ENCODE assay signal across 35 cellular contexts in the genomic region with DNA sequence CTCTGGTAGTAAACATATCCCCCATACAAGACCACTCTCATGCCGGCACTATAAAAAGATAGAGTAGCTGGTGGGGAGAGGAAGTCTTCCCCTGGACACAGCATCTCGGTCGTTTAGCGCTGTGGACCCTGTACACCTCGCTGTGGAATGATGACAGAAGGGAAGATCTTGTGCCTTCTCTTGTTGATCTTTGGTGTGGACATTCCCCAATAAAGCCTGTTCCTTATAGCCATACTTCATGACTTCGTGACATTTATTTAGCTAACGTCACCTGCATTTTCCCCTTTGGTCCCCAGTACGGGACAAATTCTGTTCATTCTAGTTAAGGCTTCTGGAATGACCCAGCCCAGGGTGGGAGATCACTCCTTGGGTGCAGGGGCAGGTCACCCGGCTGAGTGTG. TPM values are rescaled to one million over a fixed set of nuclear protein-coding genes. Genes with fewer than 3 reads are reported as not detected.
A peak's percentile ranks its signal among the peaks of the same experiment; 100 is the strongest.
DNase-seq lines count a peak whose midpoint lies in the region; ATAC-seq, FAIRE-seq and TF ChIP-seq lines count a peak whose summit lies in the region.
"Had no signal": no experiment of that assay in that cellular context is flagged by ENCODE, and none has a peak within 500 bp of the region (broad histone marks: within the 10 kb centered on the region; RNA-seq: fewer than 3 reads in every experiment).

No MANE protein-coding gene starts in this region.

- H3K4ac ChIP-seq in mesenchymal stem cell (ENCODE audit: low read depth in 1 of 2, low read length in 2 of 2), result no peak overlapping the region

- H2BK120ac ChIP-seq in mesenchymal stem cell (ENCODE audit: low read depth, low read length), result no peak overlapping the region

- no peaks in the 10 kb centered on the region for H3F3A ChIP-seq in PC-9 (ENCODE audit: insufficient read depth, low read depth)

- no peak overlapping the region for H3K18ac ChIP-seq in mesenchymal stem cell (ENCODE audit: low read depth in 1 of 2, low read length in 2 of 2)

- H3K14ac ChIP-seq in mesenchymal stem cell (ENCODE audit: low read length in 2 of 2), result no peak overlapping the region

- no peaks in the 10 kb centered on the region for H3K79me2 ChIP-seq in PC-9 (ENCODE audit: low read depth)

- H3K23ac ChIP-seq in mesenchymal stem cell (ENCODE audit: low read length in 2 of 2), result no peak overlapping the region

- no peak overlapping the region for H2BK15ac ChIP-seq in mesenchymal stem cell (ENCODE audit: low read depth, poor library complexity, severe bottlenecking)

- no peaks in the 10 kb centered on the region for H4K20me1 ChIP-seq in PC-9 (ENCODE audit: insufficient read depth)
- H4K20me1 ChIP-seq: BLaER1; BLaER1 treated with 17β-estradiol and CSF1 and Interleukin-3, amounts not matched to agents 10 nM and 100 nM had no signal

- no peaks in the 10 kb centered on the region for H3K79me1 ChIP-seq in mesenchymal stem cell (replicated peaks; ENCODE audit: low read length, poor library complexity, severe bottlenecking)

- TF ChIP-seq POLR2A in prostate gland (IDR thresholded peaks at IDR 0.05), result no peak

- POLR2A ChIA-PET in PC-9 (lab: Charles Lee; ENCODE audit: unreplicated experiment), result no interaction called here

- H2BK5ac ChIP-seq in mesenchymal stem cell (ENCODE audit: low read depth, low read length, poor library complexity, severe bottlenecking), result no peak overlapping the region

- H3K4me1 ChIP-seq in mucosa of descending colon (ENCODE audit: low read depth), result no peaks in the 10 kb centered on the region
- H3K4me1 ChIP-seq in prostate gland (replicated peaks), result no peaks in the 10 kb centered on the region
- H3K4me1 ChIP-seq in mesenchymal stem cell (ENCODE audit: control insufficient read depth, insufficient read depth, low read depth, low read length), result no peaks in the 10 kb centered on the region
- no peaks in the 10 kb centered on the region for H3K4me1 ChIP-seq in PC-9 (replicated peaks; ENCODE audit: insufficient read depth)
- H3K4me1 ChIP-seq: A549 had no signal

- ATAC-seq in left colon (peak; percentile 91), mucosa of descending colon (peak; percentile 86), left ventricle myocardium superior (no peak)
- ATAC-seq: A549; CD8-positive, alpha-beta T cell had no signal

- H3K9ac ChIP-seq in mesenchymal stem cell (ENCODE audit: low read length), result no peak overlapping the region
- H3K9ac ChIP-seq: BLaER1; BLaER1 treated with 17β-estradiol and CSF1 and Interleukin-3, amounts not matched to agents 10 nM and 100 nM had no signal

- H2BK12ac ChIP-seq in mesenchymal stem cell (ENCODE audit: low read length in 2 of 2), result no peak overlapping the region

- H3K36me3 ChIP-seq in bronchial epithelial cell (ENCODE audit: control insufficient read depth, insufficient read depth, low read length) (no peaks in the 10 kb centered on the region), mucosa of descending colon (ENCODE audit: low read depth) (no peaks in the 10 kb centered on the region), prostate gland (no peaks in the 10 kb centered on the region), mesenchymal stem cell (ENCODE audit: control insufficient read depth in 1 of 2, insufficient read depth in 2 of 2, low read depth in 1 of 2, low read length in 2 of 2) (no peaks in the 10 kb centered on the region), PC-9 (ENCODE audit: low read depth) (no peaks in the 10 kb centered on the region)
- H3K36me3 ChIP-seq: BE2C; BLaER1; BLaER1 treated with 17β-estradiol and CSF1 and Interleukin-3, amounts not matched to agents 10 nM and 100 nM had no signal

- no peak overlapping the region for H2AK5ac ChIP-seq in mesenchymal stem cell (ENCODE audit: low read length, severe bottlenecking)

- H3K27ac ChIP-seq in prostate gland (peak overlapping the region in 1 of 2 donors; percentile 76), mesenchymal stem cell (ENCODE audit: low read length, poor library complexity, severe bottlenecking) (no peak overlapping the region), PC-9 (no peak overlapping the region)
- H3K27ac ChIP-seq: 22Rv1; A549; BLaER1; BLaER1 treated with 17β-estradiol and CSF1 and Interleukin-3, amounts not matched to agents 10 nM and 100 nM; C4-2B had no signal

- H3K9me2 ChIP-seq in PC-9 (ENCODE audit: insufficient read depth), result no peaks in the 10 kb centered on the region

- DNase-seq in bronchial epithelial cell (ENCODE audit: low read depth) (no peak), left colon (peak in 1 of 2 donors; percentile 20), mucosa of descending colon (no peak), prostate gland (ENCODE audit: low spot score) (peak; percentile 36), SK-N-DZ (ENCODE audit: low spot score) (no peak), mesenchymal stem cell (no peak), PC-9 (no peak), left ventricle myocardium superior (no peak)
- DNase-seq: 8988T; ACHN; AML-193; BE2C; C1 segment of cervical spinal cord; Caco-2; Calu3; CD4-positive, alpha-beta memory T cell; CD4-positive, alpha-beta T cell; CD4-positive, CD25-positive, alpha-beta regulatory T cell; CD8-positive, alpha-beta memory T cell; CD8-positive, alpha-beta T cell; COR-L47; DMS 273 treated with DMSO at 0.1 percent for 48 hours; DMS153; DMS53; DMS79; DMS79 treated with DMSO at 0.1 percent for 48 hours; DND-41; EL had no signal

- 77% methylated on average over 9 of the region's 9 CpGs for WGBS in prostate gland
- 96% methylated on average over 9 of the region's 9 CpGs for WGBS in mesenchymal stem cell

- peak; percentile 23 for FAIRE-seq in bronchial epithelial cell (lab: Jason Lieb, UNC)
- FAIRE-seq: A204.1, A549, D721Med had no signal

- CTCF ChIA-PET in PC-9 (lab: Charles Lee), result no interaction called here

- H3K4me2 ChIP-seq in mesenchymal stem cell (ENCODE audit: low read length, poor library complexity, severe bottlenecking) (no peak overlapping the region), PC-9 (no peak overlapping the region)
- H3K4me2 ChIP-seq: A549; BLaER1; BLaER1 treated with 17β-estradiol and CSF1 and Interleukin-3, amounts not matched to agents 10 nM and 100 nM had no signal

- TF ChIP-seq CTCF in bronchial epithelial cell (IDR thresholded peaks at IDR 0.05; ENCODE audit: insufficient read depth, low read length, severe bottlenecking), result no peak
- TF ChIP-seq CTCF in mucosa of descending colon (IDR thresholded peaks at IDR 0.05), result no peak
- no peak for TF ChIP-seq CTCF in prostate gland (IDR thresholded peaks at IDR 0.05)
- TF ChIP-seq CTCF in PC-9 (conservative IDR thresholded peaks at IDR 0.05), result no peak

- H3K27me3 ChIP-seq in bronchial epithelial cell (ENCODE audit: control insufficient read depth, insufficient read depth, low read length) (no peaks in the 10 kb centered on the region), prostate gland (replicated peaks; ENCODE audit: insufficient read depth) (no peaks in the 10 kb centered on the region), mesenchymal stem cell (ENCODE audit: control insufficient read depth in 1 of 2, insufficient read depth in 1 of 2, low read length in 2 of 2) (no peaks in the 10 kb centered on the region), PC-9 (ENCODE audit: insufficient read depth, low read depth) (no peaks in the 10 kb centered on the region; the same call in 1 of the 2 replicates)
- H3K27me3 ChIP-seq: BE2C; BLaER1; BLaER1 treated with 17β-estradiol and CSF1 and Interleukin-3, amounts not matched to agents 10 nM and 100 nM had no signal

- H3K9me3 ChIP-seq in mucosa of descending colon (no peaks in the 10 kb centered on the region), prostate gland (no peaks in the 10 kb centered on the region), mesenchymal stem cell (ENCODE audit: control insufficient read depth, low read length) (no peaks in the 10 kb centered on the region), PC-9 (ENCODE audit: insufficient read depth, low read depth) (no peaks in the 10 kb centered on the region)
- H3K9me3 ChIP-seq: A549; BE2C; BLaER1; BLaER1 treated with 17β-estradiol and CSF1 and Interleukin-3, amounts not matched to agents 10 nM and 100 nM; Caco-2 had no signal

- BruUV-seq in PC-9 (replicated peaks; lab: Mats Ljungman, UMichigan), result no TSS peak

- no peak overlapping the region for H4K8ac ChIP-seq in mesenchymal stem cell (ENCODE audit: low read length)

- no peak overlapping the region for H4K91ac ChIP-seq in mesenchymal stem cell (ENCODE audit: low read length)

- intact Hi-C loops in left colon (cut with DNase I, micrococcal nuclease), result no loop called here
- intact Hi-C loops in mucosa of descending colon (cut with DNase I, micrococcal nuclease), result no loop called here
- intact Hi-C loops in prostate gland (cut with DNase I), result no loop called here
- intact Hi-C loops in PC-9 (cut with micrococcal nuclease; ENCODE audit: unreplicated experiment), result no loop called here
- intact Hi-C loops in left ventricle myocardium superior (cut with micrococcal nuclease), result no loop called here

- no peak overlapping the region for H2AFZ ChIP-seq in mesenchymal stem cell (ENCODE audit: low read depth, low read length)
- no peak overlapping the region for H2AFZ ChIP-seq in PC-9

- H3K4me3 ChIP-seq in bronchial epithelial cell (ENCODE audit: low read depth, low read length) (no peak overlapping the region), mucosa of descending colon (no peak overlapping the region), prostate gland (no peak overlapping the region), mesenchymal stem cell (ENCODE audit: insufficient read depth in 1 of 2, low read depth in 1 of 2, low read length in 2 of 2) (no peak overlapping the region), PC-9 (no peak overlapping the region)
- H3K4me3 ChIP-seq: A549; BLaER1; BLaER1 treated with 17β-estradiol and CSF1 and Interleukin-3, amounts not matched to agents 10 nM and 100 nM had no signal

RNA-seq across cellular contexts. Expression of gene MAP10, which starts 24.9 kb away (rescaled TPM):
- 0.38 and 0.53 TPM in 2 replicates for total RNA-seq in bronchial epithelial cell
- 1 to 10 TPM; 1.7 to 2.1 TPM for total RNA-seq in left colon
- total RNA-seq in mucosa of descending colon, result 1 to 10 TPM; 1.6 to 4.3 (median 2.2) TPM
- total RNA-seq in prostate gland, result 1 to 10 TPM in 1 of 2 donors, under 1 TPM in 1; 0.82 to 6.2 TPM
- polyA plus RNA-seq in SK-N-DZ (2014; cell fraction: cytosol; rRNA removed), result not detected in 2 replicates
- polyA plus RNA-seq in SK-N-DZ (2014; cell fraction: nucleus; rRNA removed), result not detected in 2 replicates
- 0.69 TPM for polyA plus RNA-seq in mesenchymal stem cell (2013, experiment 1 of 2)
- polyA plus RNA-seq in mesenchymal stem cell (2013, experiment 2 of 2), result 0.66 TPM
- 0.13 TPM in 1 of 2 replicates, not detected in the other for total RNA-seq in PC-9 (2021)
- total RNA-seq in left ventricle myocardium superior, result 2.6 TPM
- total RNA-seq: Caco-2 had no signal
